Comparison of ENCODE assay signal across 2 cellular contexts in genomic region chrX:92270936-92271655, GRCh38.
A peak's percentile ranks its signal among the peaks of the same experiment; 100 is the strongest.
TF ChIP-seq lines count a peak whose summit lies in the region.

No MANE protein-coding gene starts in this region.

TF ChIP-seq in GM23338, 12 proteins besides CTCF, POLR2A, EP300 and RAD21:
- peak; percentile 97 for TF ChIP-seq NANOG (IDR thresholded peaks at IDR 0.05; ENCODE audit: borderline replicate concordance)
- TF ChIP-seq ETS1 (IDR thresholded peaks at IDR 0.05): no peak; the same call in 1 of the 2 replicates

TF ChIP-seq in HepG2, 621 proteins besides CTCF, POLR2A, EP300 and RAD21:
- TF ChIP-seq HDAC2 (CRISPR knock-in tag; IDR thresholded peaks at IDR 0.05): no peak
- TF ChIP-seq ZFY (CRISPR knock-in tag; IDR thresholded peaks at IDR 0.05): no peak
- TF ChIP-seq, protein P1, sequence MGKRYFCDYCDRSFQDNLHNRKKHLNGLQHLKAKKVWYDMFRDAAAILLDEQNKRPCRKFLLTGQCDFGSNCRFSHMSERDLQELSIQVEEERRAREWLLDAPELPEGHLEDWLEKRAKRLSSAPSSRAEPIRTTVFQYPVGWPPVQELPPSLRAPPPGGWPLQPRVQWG (CRISPR knock-in tag; IDR thresholded peaks at IDR 0.05; ENCODE audit: borderline replicate concordance, low read depth): no peak
- TF ChIP-seq ZNF335 (CRISPR knock-in tag; IDR thresholded peaks at IDR 0.05): no peak
- TF ChIP-seq, protein P2, sequence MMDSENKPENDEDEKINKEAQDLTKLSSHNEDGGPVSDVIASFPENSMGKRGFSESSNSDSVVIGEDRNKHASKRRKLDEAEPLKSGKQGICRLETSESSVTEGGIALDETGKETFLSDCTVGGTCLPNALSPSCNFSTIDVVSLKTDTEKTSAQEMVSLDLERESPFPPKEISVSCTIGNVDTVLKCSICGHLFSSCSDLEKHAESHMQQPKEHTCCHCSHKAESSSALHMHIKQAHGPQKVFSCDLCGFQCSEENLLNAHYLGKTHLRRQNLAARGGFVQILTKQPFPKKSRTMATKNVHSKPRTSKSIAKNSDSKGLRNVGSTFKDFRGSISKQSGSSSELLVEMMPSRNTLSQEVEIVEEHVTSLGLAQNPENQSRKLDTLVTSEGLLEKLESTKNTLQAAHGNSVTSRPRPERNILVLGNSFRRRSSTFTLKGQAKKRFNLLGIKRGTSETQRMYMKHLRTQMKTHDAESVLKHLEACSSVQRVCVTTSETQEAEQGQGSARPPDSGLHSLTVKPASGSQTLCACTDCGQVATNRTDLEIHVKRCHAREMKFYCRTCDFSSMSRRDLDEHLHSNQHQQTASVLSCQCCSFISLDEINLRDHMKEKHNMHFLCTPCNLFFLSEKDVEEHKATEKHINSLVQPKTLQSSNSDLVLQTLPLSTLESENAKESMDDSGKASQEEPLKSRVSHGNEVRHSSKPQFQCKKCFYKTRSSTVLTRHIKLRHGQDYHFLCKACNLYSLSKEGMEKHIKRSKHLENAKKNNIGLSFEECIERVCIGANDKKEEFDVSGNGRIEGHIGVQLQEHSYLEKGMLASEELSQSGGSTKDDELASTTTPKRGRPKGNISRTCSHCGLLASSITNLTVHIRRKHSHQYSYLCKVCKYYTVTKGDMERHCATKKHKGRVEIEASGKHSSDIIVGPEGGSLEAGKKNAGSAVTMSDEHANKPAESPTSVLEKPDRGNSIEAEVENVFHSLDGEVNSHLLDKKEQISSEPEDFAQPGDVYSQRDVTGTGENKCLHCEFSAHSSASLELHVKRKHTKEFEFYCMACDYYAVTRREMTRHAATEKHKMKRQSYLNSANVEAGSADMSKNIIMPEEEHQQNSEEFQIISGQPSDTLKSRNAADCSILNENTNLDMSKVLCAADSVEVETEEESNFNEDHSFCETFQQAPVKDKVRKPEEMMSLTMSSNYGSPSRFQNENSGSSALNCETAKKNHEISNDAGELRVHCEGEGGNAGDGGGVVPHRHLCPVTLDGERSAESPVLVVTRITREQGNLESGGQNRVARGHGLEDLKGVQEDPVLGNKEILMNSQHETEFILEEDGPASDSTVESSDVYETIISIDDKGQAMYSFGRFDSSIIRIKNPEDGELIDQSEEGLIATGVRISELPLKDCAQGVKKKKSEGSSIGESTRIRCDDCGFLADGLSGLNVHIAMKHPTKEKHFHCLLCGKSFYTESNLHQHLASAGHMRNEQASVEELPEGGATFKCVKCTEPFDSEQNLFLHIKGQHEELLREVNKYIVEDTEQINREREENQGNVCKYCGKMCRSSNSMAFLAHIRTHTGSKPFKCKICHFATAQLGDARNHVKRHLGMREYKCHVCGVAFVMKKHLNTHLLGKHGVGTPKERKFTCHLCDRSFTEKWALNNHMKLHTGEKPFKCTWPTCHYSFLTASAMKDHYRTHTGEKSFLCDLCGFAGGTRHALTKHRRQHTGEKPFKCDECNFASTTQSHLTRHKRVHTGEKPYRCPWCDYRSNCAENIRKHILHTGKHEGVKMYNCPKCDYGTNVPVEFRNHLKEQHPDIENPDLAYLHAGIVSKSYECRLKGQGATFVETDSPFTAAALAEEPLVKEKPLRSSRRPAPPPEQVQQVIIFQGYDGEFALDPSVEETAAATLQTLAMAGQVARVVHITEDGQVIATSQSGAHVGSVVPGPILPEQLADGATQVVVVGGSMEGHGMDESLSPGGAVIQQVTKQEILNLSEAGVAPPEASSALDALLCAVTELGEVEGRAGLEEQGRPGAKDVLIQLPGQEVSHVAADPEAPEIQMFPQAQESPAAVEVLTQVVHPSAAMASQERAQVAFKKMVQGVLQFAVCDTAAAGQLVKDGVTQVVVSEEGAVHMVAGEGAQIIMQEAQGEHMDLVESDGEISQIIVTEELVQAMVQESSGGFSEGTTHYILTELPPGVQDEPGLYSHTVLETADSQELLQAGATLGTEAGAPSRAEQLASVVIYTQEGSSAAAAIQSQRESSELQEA (CRISPR knock-in tag; IDR thresholded peaks at IDR 0.05; ENCODE audit: not compliant biosample characterization): no peak
- TF ChIP-seq CREB1 (IDR thresholded peaks at IDR 0.05): no peak
- TF ChIP-seq CREB1 (CRISPR knock-in tag; IDR thresholded peaks at IDR 0.05): no peak
- no peak for TF ChIP-seq U2AF1 (optimal IDR thresholded peaks at IDR 0.05; ENCODE audit: low read depth, low read length)
TF ChIP-seq in HepG2: peak in this region for 0.
